Comparison of ENCODE assay signal across 1 cellular context in the genomic region with DNA sequence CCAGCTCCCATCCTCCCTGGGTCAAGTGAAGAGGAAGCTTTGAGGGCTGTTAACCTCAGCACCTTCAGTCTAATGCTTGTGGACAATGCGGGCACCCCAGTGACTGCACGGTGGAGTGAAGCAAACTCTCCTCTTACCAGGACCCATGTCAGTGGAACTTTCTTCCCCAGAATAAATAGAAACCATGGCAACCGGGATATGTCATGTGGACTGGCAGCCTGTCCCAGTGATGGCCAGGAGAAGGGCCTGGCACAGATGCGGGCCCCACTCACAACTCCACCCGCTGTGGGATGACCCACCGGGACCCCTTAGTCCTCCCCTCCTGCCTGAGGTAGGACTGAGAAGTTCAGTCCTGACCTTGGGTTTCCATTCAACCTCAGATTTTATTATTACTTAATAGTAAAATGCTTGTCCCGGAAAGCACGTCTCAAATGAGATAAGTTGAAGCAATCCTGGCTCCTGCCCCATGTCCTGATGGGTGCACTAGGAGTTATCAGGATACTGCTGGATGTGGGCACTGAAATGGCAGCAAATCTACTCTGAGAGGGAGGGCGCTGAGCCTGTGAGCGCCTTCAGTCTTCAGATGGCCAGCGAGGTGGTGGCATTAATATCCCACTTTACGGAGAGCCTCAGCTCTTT.
TF ChIP-seq lines count a peak whose summit lies in the region.

No MANE protein-coding gene starts in this region.

TF ChIP-seq in A549, 52 proteins besides CTCF, POLR2A, EP300 and RAD21:
- no peak for TF ChIP-seq HMGXB4 (CRISPR knock-in tag; IDR thresholded peaks at IDR 0.05; ENCODE audit: borderline replicate concordance)
- TF ChIP-seq POLR2AphosphoS2 (conservative IDR thresholded peaks at IDR 0.05; ENCODE audit: low read length), result no peak
